ENCODE assay signal across 1 cellular context in the genomic region with DNA sequence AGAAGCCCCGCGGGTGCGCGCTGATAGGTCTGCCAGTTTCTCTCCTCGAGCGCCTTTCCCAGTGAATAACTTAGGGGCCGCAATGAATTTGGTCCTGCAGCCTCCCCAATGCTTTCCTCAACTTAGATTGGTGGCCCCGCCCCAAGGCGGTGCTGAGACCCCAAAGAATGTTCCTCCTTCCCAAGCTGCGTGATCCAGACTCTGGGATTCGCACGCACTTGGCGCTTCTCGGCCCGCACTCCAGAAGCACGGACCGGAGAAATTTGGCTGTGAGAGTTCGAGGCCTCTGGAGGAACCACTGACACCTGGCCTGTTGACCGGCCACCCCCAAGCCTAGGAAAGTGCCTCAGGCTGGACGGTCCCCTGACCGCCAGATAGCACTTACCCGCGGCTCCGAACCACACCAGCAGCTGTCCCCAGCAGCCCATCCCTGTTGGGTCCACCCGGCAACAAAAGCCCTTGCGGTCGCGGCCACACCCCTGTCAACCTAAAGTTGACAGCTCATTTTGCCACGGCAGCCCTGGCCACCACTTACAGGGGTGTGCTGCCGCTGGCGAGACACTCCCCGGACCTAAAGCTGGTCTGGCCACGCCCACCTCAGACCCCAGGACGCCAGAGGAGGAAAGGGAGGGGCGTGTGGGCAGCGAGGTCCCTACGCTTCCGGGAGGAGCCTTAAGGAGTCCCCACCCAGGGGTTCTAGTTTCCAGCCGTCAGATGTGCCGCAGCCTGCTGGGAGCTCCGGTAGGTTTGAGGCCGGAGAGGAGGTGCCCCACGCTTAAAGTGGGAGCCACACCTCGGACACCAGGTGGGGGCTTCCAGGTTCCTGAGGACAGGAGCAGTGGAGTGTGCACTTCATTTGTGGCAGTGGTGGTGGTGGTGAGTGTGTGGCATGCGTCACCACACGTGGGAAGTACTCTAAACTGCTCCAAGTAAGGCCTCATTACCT.
TF ChIP-seq lines count a peak whose summit lies in the region.

A gene (minus strand): TSS at position 546 of the 946 bp plus-strand sequence. CDS start 118 bp downstream, at position 428.

TF ChIP-seq in HEK293, 187 proteins besides CTCF, POLR2A, EP300 and RAD21 (continued from another document):
- TF ChIP-seq ZNF10 (tag by site-specific recombination; IDR thresholded peaks at IDR 0.05) (no peak), ZNF521 (tag by site-specific recombination; IDR thresholded peaks at IDR 0.05) (no peak), ZNF510 (tag by site-specific recombination; IDR thresholded peaks at IDR 0.05; ENCODE audit: insufficient replicate concordance) (no peak), ZNF23 (tag by site-specific recombination; IDR thresholded peaks at IDR 0.05; ENCODE audit: borderline replicate concordance) (no peak), ZNF404 (tag by site-specific recombination; IDR thresholded peaks at IDR 0.05) (no peak), ZFP37 (tag by site-specific recombination; IDR thresholded peaks at IDR 0.05) (no peak), FEZF1 (tag by site-specific recombination; IDR thresholded peaks at IDR 0.05) (0 out of 2 replicates have a peak, but pooled peaks have one; percentile 6), ZNF341 (tag by site-specific recombination; IDR thresholded peaks at IDR 0.05; ENCODE audit: low read depth) (peak; percentile 25; the same call in 1 of the 2 replicates), SP7 (tag by site-specific recombination; IDR thresholded peaks at IDR 0.05) (no peak), MZF1 (tag by site-specific recombination; IDR thresholded peaks at IDR 0.05; ENCODE audit: borderline replicate concordance) (no peak), KLF9 (tag by site-specific recombination; IDR thresholded peaks at IDR 0.05; ENCODE audit: low read depth) (peak; percentile 90), KLF1 (tag by site-specific recombination; IDR thresholded peaks at IDR 0.05) (peak; percentile 98), ZNF600 (tag by site-specific recombination; IDR thresholded peaks at IDR 0.05) (peak; percentile 67; the same call in 1 of the 2 replicates), KLF10 (tag by site-specific recombination; IDR thresholded peaks at IDR 0.05) (0 out of 2 replicates have a peak, but pooled peaks have one; percentile 12), ZNF169 (tag by site-specific recombination; IDR thresholded peaks at IDR 0.05) (no peak), GFI1B (tag by site-specific recombination; IDR thresholded peaks at IDR 0.05) (no peak), ZNF555 (tag by site-specific recombination; conservative IDR thresholded peaks at IDR 0.05) (no peak), ZNF114 (tag by site-specific recombination; IDR thresholded peaks at IDR 0.05) (no peak), EGR2 (tag by site-specific recombination; IDR thresholded peaks at IDR 0.05; ENCODE audit: low read depth) (peak; percentile 68), ZNF354C (tag by site-specific recombination; IDR thresholded peaks at IDR 0.05; ENCODE audit: borderline replicate concordance, low read depth) (no peak), KLF7 (tag by site-specific recombination; IDR thresholded peaks at IDR 0.05; ENCODE audit: borderline replicate concordance) (peak; percentile 5; the same call in 1 of the 2 replicates), ZBTB48 (tag by site-specific recombination; IDR thresholded peaks at IDR 0.05) (peak; percentile 76; the same call in 1 of the 2 replicates), ZNF660 (tag by site-specific recombination; IDR thresholded peaks at IDR 0.05) (no peak), ZNF423 (tag by site-specific recombination; IDR thresholded peaks at IDR 0.05) (peak; percentile 81), ZNF366 (tag by site-specific recombination; conservative IDR thresholded peaks at IDR 0.05) (no peak), ZNF350 (tag by site-specific recombination; IDR thresholded peaks at IDR 0.05) (no peak)
- TF ChIP-seq, protein P1, sequence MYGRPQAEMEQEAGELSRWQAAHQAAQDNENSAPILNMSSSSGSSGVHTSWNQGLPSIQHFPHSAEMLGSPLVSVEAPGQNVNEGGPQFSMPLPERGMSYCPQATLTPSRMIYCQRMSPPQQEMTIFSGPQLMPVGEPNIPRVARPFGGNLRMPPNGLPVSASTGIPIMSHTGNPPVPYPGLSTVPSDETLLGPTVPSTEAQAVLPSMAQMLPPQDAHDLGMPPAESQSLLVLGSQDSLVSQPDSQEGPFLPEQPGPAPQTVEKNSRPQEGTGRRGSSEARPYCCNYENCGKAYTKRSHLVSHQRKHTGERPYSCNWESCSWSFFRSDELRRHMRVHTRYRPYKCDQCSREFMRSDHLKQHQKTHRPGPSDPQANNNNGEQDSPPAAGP (tag by site-specific recombination; IDR thresholded peaks at IDR 0.05): peak; percentile 20; the same call in 1 of the 2 replicates
- TF ChIP-seq, protein P2, sequence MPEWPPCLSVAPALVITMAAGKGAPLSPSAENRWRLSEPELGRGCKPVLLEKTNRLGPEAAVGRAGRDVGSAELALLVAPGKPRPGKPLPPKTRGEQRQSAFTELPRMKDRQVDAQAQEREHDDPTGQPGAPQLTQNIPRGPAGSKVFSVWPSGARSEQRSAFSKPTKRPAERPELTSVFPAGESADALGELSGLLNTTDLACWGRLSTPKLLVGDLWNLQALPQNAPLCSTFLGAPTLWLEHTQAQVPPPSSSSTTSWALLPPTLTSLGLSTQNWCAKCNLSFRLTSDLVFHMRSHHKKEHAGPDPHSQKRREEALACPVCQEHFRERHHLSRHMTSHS (tag by site-specific recombination; IDR thresholded peaks at IDR 0.05): no peak
- TF ChIP-seq, protein P3, sequence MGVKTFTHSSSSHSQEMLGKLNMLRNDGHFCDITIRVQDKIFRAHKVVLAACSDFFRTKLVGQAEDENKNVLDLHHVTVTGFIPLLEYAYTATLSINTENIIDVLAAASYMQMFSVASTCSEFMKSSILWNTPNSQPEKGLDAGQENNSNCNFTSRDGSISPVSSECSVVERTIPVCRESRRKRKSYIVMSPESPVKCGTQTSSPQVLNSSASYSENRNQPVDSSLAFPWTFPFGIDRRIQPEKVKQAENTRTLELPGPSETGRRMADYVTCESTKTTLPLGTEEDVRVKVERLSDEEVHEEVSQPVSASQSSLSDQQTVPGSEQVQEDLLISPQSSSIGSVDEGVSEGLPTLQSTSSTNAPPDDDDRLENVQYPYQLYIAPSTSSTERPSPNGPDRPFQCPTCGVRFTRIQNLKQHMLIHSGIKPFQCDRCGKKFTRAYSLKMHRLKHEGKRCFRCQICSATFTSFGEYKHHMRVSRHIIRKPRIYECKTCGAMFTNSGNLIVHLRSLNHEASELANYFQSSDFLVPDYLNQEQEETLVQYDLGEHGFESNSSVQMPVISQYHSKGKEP (tag by site-specific recombination; IDR thresholded peaks at IDR 0.05): no peak
- TF ChIP-seq, protein P4, sequence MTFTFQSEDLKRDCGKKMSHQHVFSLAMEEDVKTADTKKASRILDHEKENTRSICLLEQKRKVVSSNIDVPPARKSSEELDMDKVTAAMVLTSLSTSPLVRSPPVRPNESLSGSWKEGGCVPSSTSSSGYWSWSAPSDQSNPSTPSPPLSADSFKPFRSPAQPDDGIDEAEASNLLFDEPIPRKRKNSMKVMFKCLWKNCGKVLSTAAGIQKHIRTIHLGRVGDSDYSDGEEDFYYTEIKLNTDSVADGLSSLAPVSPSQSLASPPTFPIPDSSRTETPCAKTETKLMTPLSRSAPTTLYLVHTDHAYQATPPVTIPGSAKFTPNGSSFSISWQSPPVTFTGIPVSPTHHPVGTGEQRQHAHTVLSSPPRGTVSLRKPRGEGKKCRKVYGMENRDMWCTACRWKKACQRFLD (tag by site-specific recombination; IDR thresholded peaks at IDR 0.05): no peak
- TF ChIP-seq, protein P5, sequence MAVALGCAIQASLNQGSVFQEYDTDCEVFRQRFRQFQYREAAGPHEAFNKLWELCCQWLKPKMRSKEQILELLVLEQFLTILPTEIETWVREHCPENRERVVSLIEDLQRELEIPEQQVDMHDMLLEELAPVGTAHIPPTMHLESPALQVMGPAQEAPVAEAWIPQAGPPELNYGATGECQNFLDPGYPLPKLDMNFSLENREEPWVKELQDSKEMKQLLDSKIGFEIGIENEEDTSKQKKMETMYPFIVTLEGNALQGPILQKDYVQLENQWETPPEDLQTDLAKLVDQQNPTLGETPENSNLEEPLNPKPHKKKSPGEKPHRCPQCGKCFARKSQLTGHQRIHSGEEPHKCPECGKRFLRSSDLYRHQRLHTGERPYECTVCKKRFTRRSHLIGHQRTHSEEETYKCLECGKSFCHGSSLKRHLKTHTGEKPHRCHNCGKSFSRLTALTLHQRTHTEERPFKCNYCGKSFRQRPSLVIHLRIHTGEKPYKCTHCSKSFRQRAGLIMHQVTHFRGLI (tag by site-specific recombination; IDR thresholded peaks at IDR 0.05): no peak
- TF ChIP-seq, protein P6, sequence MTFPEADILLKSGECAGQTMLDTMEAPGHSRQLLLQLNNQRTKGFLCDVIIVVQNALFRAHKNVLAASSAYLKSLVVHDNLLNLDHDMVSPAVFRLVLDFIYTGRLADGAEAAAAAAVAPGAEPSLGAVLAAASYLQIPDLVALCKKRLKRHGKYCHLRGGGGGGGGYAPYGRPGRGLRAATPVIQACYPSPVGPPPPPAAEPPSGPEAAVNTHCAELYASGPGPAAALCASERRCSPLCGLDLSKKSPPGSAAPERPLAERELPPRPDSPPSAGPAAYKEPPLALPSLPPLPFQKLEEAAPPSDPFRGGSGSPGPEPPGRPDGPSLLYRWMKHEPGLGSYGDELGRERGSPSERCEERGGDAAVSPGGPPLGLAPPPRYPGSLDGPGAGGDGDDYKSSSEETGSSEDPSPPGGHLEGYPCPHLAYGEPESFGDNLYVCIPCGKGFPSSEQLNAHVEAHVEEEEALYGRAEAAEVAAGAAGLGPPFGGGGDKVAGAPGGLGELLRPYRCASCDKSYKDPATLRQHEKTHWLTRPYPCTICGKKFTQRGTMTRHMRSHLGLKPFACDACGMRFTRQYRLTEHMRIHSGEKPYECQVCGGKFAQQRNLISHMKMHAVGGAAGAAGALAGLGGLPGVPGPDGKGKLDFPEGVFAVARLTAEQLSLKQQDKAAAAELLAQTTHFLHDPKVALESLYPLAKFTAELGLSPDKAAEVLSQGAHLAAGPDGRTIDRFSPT (tag by site-specific recombination; IDR thresholded peaks at IDR 0.05): no peak
- TF ChIP-seq, protein P7, sequence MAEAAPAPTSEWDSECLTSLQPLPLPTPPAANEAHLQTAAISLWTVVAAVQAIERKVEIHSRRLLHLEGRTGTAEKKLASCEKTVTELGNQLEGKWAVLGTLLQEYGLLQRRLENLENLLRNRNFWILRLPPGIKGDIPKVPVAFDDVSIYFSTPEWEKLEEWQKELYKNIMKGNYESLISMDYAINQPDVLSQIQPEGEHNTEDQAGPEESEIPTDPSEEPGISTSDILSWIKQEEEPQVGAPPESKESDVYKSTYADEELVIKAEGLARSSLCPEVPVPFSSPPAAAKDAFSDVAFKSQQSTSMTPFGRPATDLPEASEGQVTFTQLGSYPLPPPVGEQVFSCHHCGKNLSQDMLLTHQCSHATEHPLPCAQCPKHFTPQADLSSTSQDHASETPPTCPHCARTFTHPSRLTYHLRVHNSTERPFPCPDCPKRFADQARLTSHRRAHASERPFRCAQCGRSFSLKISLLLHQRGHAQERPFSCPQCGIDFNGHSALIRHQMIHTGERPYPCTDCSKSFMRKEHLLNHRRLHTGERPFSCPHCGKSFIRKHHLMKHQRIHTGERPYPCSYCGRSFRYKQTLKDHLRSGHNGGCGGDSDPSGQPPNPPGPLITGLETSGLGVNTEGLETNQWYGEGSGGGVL (tag by site-specific recombination; IDR thresholded peaks at IDR 0.05): 0 out of 2 replicates have a peak, but pooled peaks have one; percentile 30
- TF ChIP-seq, protein P8, sequence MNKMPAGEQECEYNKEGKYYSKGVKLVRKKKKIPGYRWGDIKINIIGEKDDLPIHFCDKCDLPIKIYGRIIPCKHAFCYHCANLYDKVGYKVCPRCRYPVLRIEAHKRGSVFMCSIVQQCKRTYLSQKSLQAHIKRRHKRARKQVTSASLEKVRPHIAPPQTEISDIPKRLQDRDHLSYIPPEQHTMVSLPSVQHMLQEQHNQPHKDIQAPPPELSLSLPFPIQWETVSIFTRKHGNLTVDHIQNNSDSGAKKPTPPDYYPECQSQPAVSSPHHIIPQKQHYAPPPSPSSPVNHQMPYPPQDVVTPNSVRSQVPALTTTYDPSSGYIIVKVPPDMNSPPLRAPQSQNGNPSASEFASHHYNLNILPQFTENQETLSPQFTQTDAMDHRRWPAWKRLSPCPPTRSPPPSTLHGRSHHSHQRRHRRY (tag by site-specific recombination; IDR thresholded peaks at IDR 0.05): no peak
- TF ChIP-seq, protein P9, sequence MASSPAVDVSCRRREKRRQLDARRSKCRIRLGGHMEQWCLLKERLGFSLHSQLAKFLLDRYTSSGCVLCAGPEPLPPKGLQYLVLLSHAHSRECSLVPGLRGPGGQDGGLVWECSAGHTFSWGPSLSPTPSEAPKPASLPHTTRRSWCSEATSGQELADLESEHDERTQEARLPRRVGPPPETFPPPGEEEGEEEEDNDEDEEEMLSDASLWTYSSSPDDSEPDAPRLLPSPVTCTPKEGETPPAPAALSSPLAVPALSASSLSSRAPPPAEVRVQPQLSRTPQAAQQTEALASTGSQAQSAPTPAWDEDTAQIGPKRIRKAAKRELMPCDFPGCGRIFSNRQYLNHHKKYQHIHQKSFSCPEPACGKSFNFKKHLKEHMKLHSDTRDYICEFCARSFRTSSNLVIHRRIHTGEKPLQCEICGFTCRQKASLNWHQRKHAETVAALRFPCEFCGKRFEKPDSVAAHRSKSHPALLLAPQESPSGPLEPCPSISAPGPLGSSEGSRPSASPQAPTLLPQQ (tag by site-specific recombination; IDR thresholded peaks at IDR 0.05): 0 out of 2 replicates have a peak, but pooled peaks have one; percentile 42
- TF ChIP-seq, protein P10, sequence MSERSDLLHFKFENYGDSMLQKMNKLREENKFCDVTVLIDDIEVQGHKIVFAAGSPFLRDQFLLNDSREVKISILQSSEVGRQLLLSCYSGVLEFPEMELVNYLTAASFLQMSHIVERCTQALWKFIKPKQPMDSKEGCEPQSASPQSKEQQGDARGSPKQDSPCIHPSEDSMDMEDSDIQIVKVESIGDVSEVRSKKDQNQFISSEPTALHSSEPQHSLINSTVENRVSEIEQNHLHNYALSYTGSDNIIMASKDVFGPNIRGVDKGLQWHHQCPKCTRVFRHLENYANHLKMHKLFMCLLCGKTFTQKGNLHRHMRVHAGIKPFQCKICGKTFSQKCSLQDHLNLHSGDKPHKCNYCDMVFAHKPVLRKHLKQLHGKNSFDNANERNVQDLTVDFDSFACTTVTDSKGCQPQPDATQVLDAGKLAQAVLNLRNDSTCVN (tag by site-specific recombination; optimal IDR thresholded peaks at IDR 0.05): peak; percentile 45
- TF ChIP-seq, protein P11, sequence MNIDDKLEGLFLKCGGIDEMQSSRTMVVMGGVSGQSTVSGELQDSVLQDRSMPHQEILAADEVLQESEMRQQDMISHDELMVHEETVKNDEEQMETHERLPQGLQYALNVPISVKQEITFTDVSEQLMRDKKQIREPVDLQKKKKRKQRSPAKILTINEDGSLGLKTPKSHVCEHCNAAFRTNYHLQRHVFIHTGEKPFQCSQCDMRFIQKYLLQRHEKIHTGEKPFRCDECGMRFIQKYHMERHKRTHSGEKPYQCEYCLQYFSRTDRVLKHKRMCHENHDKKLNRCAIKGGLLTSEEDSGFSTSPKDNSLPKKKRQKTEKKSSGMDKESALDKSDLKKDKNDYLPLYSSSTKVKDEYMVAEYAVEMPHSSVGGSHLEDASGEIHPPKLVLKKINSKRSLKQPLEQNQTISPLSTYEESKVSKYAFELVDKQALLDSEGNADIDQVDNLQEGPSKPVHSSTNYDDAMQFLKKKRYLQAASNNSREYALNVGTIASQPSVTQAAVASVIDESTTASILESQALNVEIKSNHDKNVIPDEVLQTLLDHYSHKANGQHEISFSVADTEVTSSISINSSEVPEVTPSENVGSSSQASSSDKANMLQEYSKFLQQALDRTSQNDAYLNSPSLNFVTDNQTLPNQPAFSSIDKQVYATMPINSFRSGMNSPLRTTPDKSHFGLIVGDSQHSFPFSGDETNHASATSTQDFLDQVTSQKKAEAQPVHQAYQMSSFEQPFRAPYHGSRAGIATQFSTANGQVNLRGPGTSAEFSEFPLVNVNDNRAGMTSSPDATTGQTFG (tag by site-specific recombination; IDR thresholded peaks at IDR 0.05; ENCODE audit: borderline replicate concordance): no peak
